12 cellular contexts compared by ENCODE assay signal in genomic region chr11:117181586-117182550, GRCh38. TPM values are rescaled to one million over a fixed set of nuclear protein-coding genes. Genes with fewer than 3 reads are reported as not detected.
DNase-seq lines count a peak whose midpoint lies in the region; ATAC-seq and TF ChIP-seq lines count a peak whose summit lies in the region.
"Had no signal": no experiment of that assay in that cellular context is flagged by ENCODE, and none has a peak within 500 bp of the region (broad histone marks: within the 10 kb centered on the region; RNA-seq: fewer than 3 reads in every experiment).

No MANE protein-coding gene starts in this region.

- no peak overlapping the region for H2AFZ ChIP-seq in DND-41 (ENCODE audit: low read depth, low read length)

- H3K9me3 ChIP-seq in DND-41 (ENCODE audit: insufficient read depth, low read length, severe bottlenecking), result no peaks in the 10 kb centered on the region
- no peaks in the 10 kb centered on the region for H3K9me3 ChIP-seq in lower lobe of right lung

- peaks cover 30% of the 10 kb centered on the region for H3K4me1 Mint-ChIP-seq in activated CD8-positive, alpha-beta memory T cell treated with anti-CD3 and anti-CD28 coated beads, Interleukin-2, amount 10 ng/mL, durations not matched to agents 7 days and 5 days
- peaks cover 42 to 78% (median 69%) of the 10 kb centered on the region in 3 donors for H3K4me1 Mint-ChIP-seq in naive B cell

- no peaks in the 10 kb centered on the region for H3K36me3 Mint-ChIP-seq in activated CD8-positive, alpha-beta memory T cell treated with anti-CD3 and anti-CD28 coated beads, Interleukin-2, amount 10 ng/mL, durations not matched to agents 7 days and 5 days
- peaks cover 0 to 8% of the 10 kb centered on the region in 2 donors for H3K36me3 Mint-ChIP-seq in naive B cell

- no peak overlapping the region for H3K4me3 Mint-ChIP-seq in activated CD8-positive, alpha-beta memory T cell treated with anti-CD3 and anti-CD28 coated beads, Interleukin-2, amount 10 ng/mL, durations not matched to agents 7 days and 5 days
- H3K4me3 Mint-ChIP-seq in naive B cell, result peak overlapping the region in 5 of 8 donors; percentile 50 to 100 (median 95)

- H3K27ac ChIP-seq in 22Rv1 (no peak overlapping the region), DND-41 (ENCODE audit: low read length) (peak overlapping the region; percentile 54; the same call in 1 of the 2 replicates), lower lobe of right lung (no peak overlapping the region)
- H3K27ac ChIP-seq: foreskin keratinocyte, SK-N-MC had no signal

- H3K4me2 ChIP-seq in DND-41 (ENCODE audit: insufficient read depth, low read length), result no peak overlapping the region

- H3K36me3 ChIP-seq in DND-41 (ENCODE audit: insufficient read depth, low read length) (peaks cover 14% of the 10 kb centered on the region), lower lobe of right lung (peaks cover 32% of the 10 kb centered on the region)

- no peaks in the 10 kb centered on the region for H3K79me2 ChIP-seq in DND-41 (ENCODE audit: insufficient read depth, low read length)

- H3K27me3 ChIP-seq in DND-41 (ENCODE audit: insufficient read depth, low read length, poor library complexity) (no peaks in the 10 kb centered on the region), lower lobe of right lung (ENCODE audit: low read depth) (no peaks in the 10 kb centered on the region)
- H3K27me3 ChIP-seq: foreskin keratinocyte had no signal

- H3K27ac Mint-ChIP-seq in activated CD8-positive, alpha-beta memory T cell treated with anti-CD3 and anti-CD28 coated beads, Interleukin-2, amount 10 ng/mL, durations not matched to agents 7 days and 5 days, result no peak overlapping the region
- peak overlapping the region in 2 of 6 donors; percentile 84 to 96 for H3K27ac Mint-ChIP-seq in naive B cell

- ATAC-seq in DND-41 (ENCODE audit: insufficient read depth, low read depth) (no peak), naive B cell (ENCODE audit: low read depth in 2 of 2) (no peak), lower lobe of right lung (no peak), GM19324 (IDR thresholded peaks at IDR 0.05; ENCODE audit: low FRiP score, unreplicated experiment) (no peak)
- ATAC-seq in activated CD8-positive, alpha-beta memory T cell treated with anti-CD3 and anti-CD28 coated beads, Interleukin-2, amount 10 ng/mL, durations not matched to agents 7 days and 5 days, result no peak

- intact Hi-C loops in lower lobe of right lung (cut with DNase I), result no loop called here

- H3K27me3 Mint-ChIP-seq in activated CD8-positive, alpha-beta memory T cell treated with anti-CD3 and anti-CD28 coated beads, Interleukin-2, amount 10 ng/mL, durations not matched to agents 7 days and 5 days, result no peaks in the 10 kb centered on the region
- no peaks in the 10 kb centered on the region for H3K27me3 Mint-ChIP-seq in naive B cell
- H3K27me3 Mint-ChIP-seq: naive thymus-derived CD4-positive, alpha-beta T cell had no signal

- TF ChIP-seq CTCF in 22Rv1 (IDR thresholded peaks at IDR 0.05) (peak; percentile 56), DND-41 (IDR thresholded peaks at IDR 0.05; ENCODE audit: borderline replicate concordance, extremely low read depth, low read length, poor library complexity, severe bottlenecking) (no peak), lower lobe of right lung (IDR thresholded peaks at IDR 0.05) (no peak)

- H3K4me1 ChIP-seq in DND-41 (ENCODE audit: insufficient read depth, low read length), result peaks cover 38% of the 10 kb centered on the region
- peaks cover 43% of the 10 kb centered on the region for H3K4me1 ChIP-seq in lower lobe of right lung
- H3K4me1 ChIP-seq: foreskin keratinocyte had no signal

- CTCF ChIA-PET in activated CD8-positive, alpha-beta memory T cell treated with anti-CD3 and anti-CD28 coated beads, Interleukin-2, amount 10 ng/mL, durations not matched to agents 7 days and 5 days (lab: Charles Lee), result interaction anchor here (1.2 to 5.4 kb wide), 5 partner anchors 9 to 47 kb away, joined by 4 to 108 read pairs (median 7); partner anchors contain the start of genes PCSK7 and RNF214

- no peaks in the 10 kb centered on the region for H3K9me3 Mint-ChIP-seq in activated CD8-positive, alpha-beta memory T cell treated with anti-CD3 and anti-CD28 coated beads, Interleukin-2, amount 10 ng/mL, durations not matched to agents 7 days and 5 days (ENCODE audit: low read depth)
- no peaks in the 10 kb centered on the region for H3K9me3 Mint-ChIP-seq in naive B cell
- H3K9me3 Mint-ChIP-seq: naive thymus-derived CD4-positive, alpha-beta T cell had no signal

- no peak overlapping the region for H3K9ac ChIP-seq in DND-41 (ENCODE audit: low read depth, low read length)

- H4K20me1 ChIP-seq in DND-41 (ENCODE audit: insufficient read depth, low read length), result peaks cover 7% of the 10 kb centered on the region; the same call in 1 of the 2 replicates

- no peak for DNase-seq in DND-41
- DNase-seq in activated CD8-positive, alpha-beta memory T cell treated with anti-CD3 and anti-CD28 coated beads, Interleukin-2, amount 10 ng/mL, durations not matched to agents 7 days and 5 days, result peak; percentile 37
- DNase-seq in naive B cell, result no peak
- no peak for DNase-seq in NCI-H1694 (lab: John Stamatoyannopoulos, UW)
- no peak for DNase-seq in lower lobe of right lung
- DNase-seq in 8988T, result no peak
- DNase-seq: cerebellar nuclear complex had no signal

- H3K4me3 ChIP-seq in DND-41 (ENCODE audit: low read depth in 1 of 2, low read length in 2 of 2), result no peak overlapping the region
- no peak overlapping the region for H3K4me3 ChIP-seq in lower lobe of right lung
- H3K4me3 ChIP-seq: SK-N-MC had no signal

RNA-seq across cellular contexts. Expression of gene SIDT2, which starts 3.3 kb away (rescaled TPM):
- 10 to 100 TPM; 18.9 to 21.3 TPM for total RNA-seq in activated CD8-positive, alpha-beta memory T cell treated with anti-CD3 and anti-CD28 coated beads, Interleukin-2, amount 10 ng/mL, durations not matched to agents 7 days and 5 days
- polyA plus RNA-seq in naive B cell (ENCODE audit: low read depth in 6 of 6), result 100 to 1,000 TPM in 1 of 6 donors, 10 to 100 TPM in 5; 19.2 to 126 (median 80.7) TPM
- total RNA-seq in lower lobe of right lung, result 190 TPM

RNA-seq across cellular contexts. Expression of gene TAGLN, which starts 17.3 kb away (rescaled TPM):
- 1 to 10 TPM; 2.3 to 2.7 TPM for total RNA-seq in activated CD8-positive, alpha-beta memory T cell treated with anti-CD3 and anti-CD28 coated beads, Interleukin-2, amount 10 ng/mL, durations not matched to agents 7 days and 5 days
- polyA plus RNA-seq in naive B cell (ENCODE audit: low read depth in 6 of 6), result 10 to 100 TPM in 2 of 6 donors, 1 to 10 TPM in 3, not detected in 1; 5.2 to 11.5 (median 6.8) TPM
- 297 TPM for total RNA-seq in lower lobe of right lung

RNA-seq across cellular contexts. Expression of gene PAFAH1B2, which starts 37.8 kb away (rescaled TPM):
- total RNA-seq in activated CD8-positive, alpha-beta memory T cell treated with anti-CD3 and anti-CD28 coated beads, Interleukin-2, amount 10 ng/mL, durations not matched to agents 7 days and 5 days, result 10 to 100 TPM; 54.5 to 66.4 TPM
- polyA plus RNA-seq in naive B cell (ENCODE audit: low read depth in 6 of 6), result 10 to 100 TPM; 18.0 to 23.3 (median 20.9) TPM
- total RNA-seq in lower lobe of right lung, result 78.2 TPM

RNA-seq across cellular contexts. Expression of gene PCSK7, which starts 50.0 kb away (rescaled TPM):
- total RNA-seq in activated CD8-positive, alpha-beta memory T cell treated with anti-CD3 and anti-CD28 coated beads, Interleukin-2, amount 10 ng/mL, durations not matched to agents 7 days and 5 days, result 100 to 1,000 TPM; 121 to 140 TPM
- polyA plus RNA-seq in naive B cell (ENCODE audit: low read depth in 6 of 6), result 10 to 100 TPM; 27.8 to 61.9 (median 32.2) TPM
- 50.2 TPM for total RNA-seq in lower lobe of right lung

RNA-seq across cellular contexts. Expression of gene RNF214, which starts 50.6 kb away (rescaled TPM):
- total RNA-seq in activated CD8-positive, alpha-beta memory T cell treated with anti-CD3 and anti-CD28 coated beads, Interleukin-2, amount 10 ng/mL, durations not matched to agents 7 days and 5 days, result 10 to 100 TPM; 18.5 to 20.5 TPM
- polyA plus RNA-seq in naive B cell (ENCODE audit: low read depth in 6 of 6), result 10 to 100 TPM in 4 of 6 donors, 1 to 10 TPM in 2; 1.4 to 15.5 (median 13.4) TPM
- 28.9 TPM for total RNA-seq in lower lobe of right lung

Comparison
In these comparisons a context has a peak if more than half of its experiments do, and no peak if none do; other contexts are left out.
1. RNA of gene TAGLN, which starts 17.3 kb away (total RNA-seq): 297 TPM in lower lobe of right lung (single experiment); 2.3 to 2.7 TPM in activated CD8-positive, alpha-beta memory T cell treated with anti-CD3 and anti-CD28 coated beads, Interleukin-2, amount 10 ng/mL, durations not matched to agents 7 days and 5 days; every median in the first group is over 10 times any median in the second.